In genomic region chr5:68846828-68847227, GRCh38 we compare ENCODE assay signal across 11 cellular contexts.
"Had no signal": no experiment of that assay in that cellular context is flagged by ENCODE, and none has a peak within 500 bp of the region (broad histone marks: within the 10 kb centered on the region; RNA-seq: fewer than 3 reads in every experiment).

No MANE protein-coding gene starts in this region.

- DNase-seq: GM23248, GOT3, H7, H9, HCEC 1CT, HFFc6 had no signal

- H3K4me2 ChIP-seq: GM23338 had no signal

- H3K27ac ChIP-seq: GM23248 had no signal

- H3K4me3 ChIP-seq: GM23248, GM23338, HAP-1 had no signal

- FAIRE-seq: H1, H54 had no signal

- H3K36me3 ChIP-seq: HAP-1 had no signal

- H3K4me1 ChIP-seq: HAP-1 had no signal

- ATAC-seq: GM23338, HCT116 had no signal

- H3K9me3 ChIP-seq: HAP-1 had no signal

- H3K9ac ChIP-seq: GM23248 had no signal

- H2AFZ ChIP-seq: GM23248, GM23338 had no signal
